1 cellular context compared by ENCODE assay signal in the genomic region with DNA sequence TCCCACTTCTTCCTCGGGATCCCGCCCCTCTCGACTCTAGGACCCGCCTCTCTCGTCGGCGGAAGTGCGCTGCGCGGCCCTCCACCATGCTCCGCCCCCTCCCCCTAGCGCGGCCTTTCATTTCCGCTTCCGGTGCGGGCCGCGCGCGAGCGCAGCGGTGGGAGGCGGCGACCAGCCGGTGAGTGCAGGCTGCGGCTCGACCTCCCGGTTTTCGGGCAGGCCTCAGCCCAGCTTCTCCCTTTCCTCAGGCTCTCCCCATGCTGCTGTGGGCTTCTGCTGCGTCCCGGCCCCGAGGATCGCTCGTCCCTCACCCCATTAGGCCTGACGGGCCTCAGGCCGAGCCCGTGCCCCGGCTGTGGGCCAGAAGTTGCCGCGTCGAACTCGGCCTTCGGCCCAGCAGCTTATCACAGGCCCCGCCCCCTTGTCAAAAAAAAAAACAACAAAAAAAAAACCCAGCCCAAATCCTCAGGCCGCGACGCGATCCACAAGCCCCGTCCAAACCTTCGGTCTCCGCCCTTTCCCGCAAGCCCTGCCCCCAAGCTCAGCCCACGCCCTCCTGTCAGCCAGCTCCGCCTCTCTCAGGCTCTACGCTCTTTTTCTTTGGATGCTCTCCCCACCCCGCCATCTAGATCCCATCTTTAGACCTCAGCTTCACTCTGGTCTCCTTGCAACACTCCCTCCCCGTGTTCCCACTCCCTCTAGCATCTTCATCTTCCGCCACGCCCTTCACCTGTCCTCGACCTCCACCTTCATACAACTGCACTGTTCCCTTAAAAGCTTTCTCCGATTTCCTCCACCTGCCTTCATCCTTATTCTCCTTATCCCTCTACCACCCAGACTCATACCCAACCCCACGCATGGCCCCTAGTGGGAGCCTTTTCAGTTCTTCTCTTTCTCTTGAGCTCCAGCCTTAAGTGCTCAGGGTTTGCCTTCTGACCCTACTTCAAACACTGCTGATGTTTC.
TF ChIP-seq lines count a peak whose summit lies in the region.

A gene with protein sequence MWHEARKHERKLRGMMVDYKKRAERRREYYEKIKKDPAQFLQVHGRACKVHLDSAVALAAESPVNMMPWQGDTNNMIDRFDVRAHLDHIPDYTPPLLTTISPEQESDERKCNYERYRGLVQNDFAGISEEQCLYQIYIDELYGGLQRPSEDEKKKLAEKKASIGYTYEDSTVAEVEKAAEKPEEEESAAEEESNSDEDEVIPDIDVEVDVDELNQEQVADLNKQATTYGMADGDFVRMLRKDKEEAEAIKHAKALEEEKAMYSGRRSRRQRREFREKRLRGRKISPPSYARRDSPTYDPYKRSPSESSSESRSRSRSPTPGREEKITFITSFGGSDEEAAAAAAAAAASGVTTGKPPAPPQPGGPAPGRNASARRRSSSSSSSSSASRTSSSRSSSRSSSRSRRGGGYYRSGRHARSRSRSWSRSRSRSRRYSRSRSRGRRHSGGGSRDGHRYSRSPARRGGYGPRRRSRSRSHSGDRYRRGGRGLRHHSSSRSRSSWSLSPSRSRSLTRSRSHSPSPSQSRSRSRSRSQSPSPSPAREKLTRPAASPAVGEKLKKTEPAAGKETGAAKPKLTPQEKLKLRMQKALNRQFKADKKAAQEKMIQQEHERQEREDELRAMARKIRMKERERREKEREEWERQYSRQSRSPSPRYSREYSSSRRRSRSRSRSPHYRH (plus strand): TSS at position 115 of the 963 bp plus-strand sequence. CDS start 1,168 bp downstream, outside the sequence.

TF ChIP-seq in HepG2, 621 proteins besides CTCF, POLR2A, EP300 and RAD21 (continued from another document and continues in another):
- TF ChIP-seq, protein P1, sequence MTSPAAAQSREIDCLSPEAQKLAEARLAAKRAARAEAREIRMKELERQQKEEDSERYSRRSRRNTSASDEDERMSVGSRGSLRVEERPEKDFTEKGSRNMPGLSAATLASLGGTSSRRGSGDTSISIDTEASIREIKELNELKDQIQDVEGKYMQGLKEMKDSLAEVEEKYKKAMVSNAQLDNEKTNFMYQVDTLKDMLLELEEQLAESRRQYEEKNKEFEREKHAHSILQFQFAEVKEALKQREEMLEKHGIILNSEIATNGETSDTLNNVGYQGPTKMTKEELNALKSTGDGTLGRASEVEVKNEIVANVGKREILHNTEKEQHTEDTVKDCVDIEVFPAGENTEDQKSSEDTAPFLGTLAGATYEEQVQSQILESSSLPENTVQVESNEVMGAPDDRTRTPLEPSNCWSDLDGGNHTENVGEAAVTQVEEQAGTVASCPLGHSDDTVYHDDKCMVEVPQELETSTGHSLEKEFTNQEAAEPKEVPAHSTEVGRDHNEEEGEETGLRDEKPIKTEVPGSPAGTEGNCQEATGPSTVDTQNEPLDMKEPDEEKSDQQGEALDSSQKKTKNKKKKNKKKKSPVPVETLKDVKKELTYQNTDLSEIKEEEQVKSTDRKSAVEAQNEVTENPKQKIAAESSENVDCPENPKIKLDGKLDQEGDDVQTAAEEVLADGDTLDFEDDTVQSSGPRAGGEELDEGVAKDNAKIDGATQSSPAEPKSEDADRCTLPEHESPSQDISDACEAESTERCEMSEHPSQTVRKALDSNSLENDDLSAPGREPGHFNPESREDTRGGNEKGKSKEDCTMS (CRISPR knock-in tag; conservative IDR thresholded peaks at IDR 0.05) = no peak
- TF ChIP-seq, protein P2, sequence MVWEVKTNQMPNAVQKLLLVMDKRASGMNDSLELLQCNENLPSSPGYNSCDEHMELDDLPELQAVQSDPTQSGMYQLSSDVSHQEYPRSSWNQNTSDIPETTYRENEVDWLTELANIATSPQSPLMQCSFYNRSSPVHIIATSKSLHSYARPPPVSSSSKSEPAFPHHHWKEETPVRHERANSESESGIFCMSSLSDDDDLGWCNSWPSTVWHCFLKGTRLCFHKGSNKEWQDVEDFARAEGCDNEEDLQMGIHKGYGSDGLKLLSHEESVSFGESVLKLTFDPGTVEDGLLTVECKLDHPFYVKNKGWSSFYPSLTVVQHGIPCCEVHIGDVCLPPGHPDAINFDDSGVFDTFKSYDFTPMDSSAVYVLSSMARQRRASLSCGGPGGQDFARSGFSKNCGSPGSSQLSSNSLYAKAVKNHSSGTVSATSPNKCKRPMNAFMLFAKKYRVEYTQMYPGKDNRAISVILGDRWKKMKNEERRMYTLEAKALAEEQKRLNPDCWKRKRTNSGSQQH (CRISPR knock-in tag; IDR thresholded peaks at IDR 0.05; ENCODE audit: low read depth) = no peak
- TF ChIP-seq XRCC5 (optimal IDR thresholded peaks at IDR 0.05; ENCODE audit: low read length) = no peak
- 0 out of 2 replicates have a peak, but pooled peaks have one; percentile 94 for TF ChIP-seq HES4 (CRISPR knock-in tag; IDR thresholded peaks at IDR 0.05; ENCODE audit: borderline replicate concordance)
- TF ChIP-seq SNAPC2 (CRISPR knock-in tag; IDR thresholded peaks at IDR 0.05) = no peak
- 0 out of 2 replicates have a peak, but pooled peaks have one; percentile 40 for TF ChIP-seq MIXL1 (CRISPR knock-in tag; IDR thresholded peaks at IDR 0.05)
- TF ChIP-seq U2AF1 (optimal IDR thresholded peaks at IDR 0.05; ENCODE audit: low read depth, low read length) = no peak
- TF ChIP-seq ZNF850 (CRISPR knock-in tag; conservative IDR thresholded peaks at IDR 0.05) = no peak
- peak; percentile 99 for TF ChIP-seq RBFOX2 (IDR thresholded peaks at IDR 0.05; ENCODE audit: low read depth, low read length)
- TF ChIP-seq ZNF776 (CRISPR knock-in tag; IDR thresholded peaks at IDR 0.05) = 0 out of 2 replicates have a peak, but pooled peaks have one; percentile 62
- TF ChIP-seq ZSCAN30 (CRISPR knock-in tag; IDR thresholded peaks at IDR 0.05) = no peak
- TF ChIP-seq, protein P3, sequence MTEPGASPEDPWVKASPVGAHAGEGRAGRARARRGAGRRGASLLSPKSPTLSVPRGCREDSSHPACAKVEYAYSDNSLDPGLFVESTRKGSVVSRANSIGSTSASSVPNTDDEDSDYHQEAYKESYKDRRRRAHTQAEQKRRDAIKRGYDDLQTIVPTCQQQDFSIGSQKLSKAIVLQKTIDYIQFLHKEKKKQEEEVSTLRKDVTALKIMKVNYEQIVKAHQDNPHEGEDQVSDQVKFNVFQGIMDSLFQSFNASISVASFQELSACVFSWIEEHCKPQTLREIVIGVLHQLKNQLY (CRISPR knock-in tag; IDR thresholded peaks at IDR 0.05) = no peak
- TF ChIP-seq, protein P4, sequence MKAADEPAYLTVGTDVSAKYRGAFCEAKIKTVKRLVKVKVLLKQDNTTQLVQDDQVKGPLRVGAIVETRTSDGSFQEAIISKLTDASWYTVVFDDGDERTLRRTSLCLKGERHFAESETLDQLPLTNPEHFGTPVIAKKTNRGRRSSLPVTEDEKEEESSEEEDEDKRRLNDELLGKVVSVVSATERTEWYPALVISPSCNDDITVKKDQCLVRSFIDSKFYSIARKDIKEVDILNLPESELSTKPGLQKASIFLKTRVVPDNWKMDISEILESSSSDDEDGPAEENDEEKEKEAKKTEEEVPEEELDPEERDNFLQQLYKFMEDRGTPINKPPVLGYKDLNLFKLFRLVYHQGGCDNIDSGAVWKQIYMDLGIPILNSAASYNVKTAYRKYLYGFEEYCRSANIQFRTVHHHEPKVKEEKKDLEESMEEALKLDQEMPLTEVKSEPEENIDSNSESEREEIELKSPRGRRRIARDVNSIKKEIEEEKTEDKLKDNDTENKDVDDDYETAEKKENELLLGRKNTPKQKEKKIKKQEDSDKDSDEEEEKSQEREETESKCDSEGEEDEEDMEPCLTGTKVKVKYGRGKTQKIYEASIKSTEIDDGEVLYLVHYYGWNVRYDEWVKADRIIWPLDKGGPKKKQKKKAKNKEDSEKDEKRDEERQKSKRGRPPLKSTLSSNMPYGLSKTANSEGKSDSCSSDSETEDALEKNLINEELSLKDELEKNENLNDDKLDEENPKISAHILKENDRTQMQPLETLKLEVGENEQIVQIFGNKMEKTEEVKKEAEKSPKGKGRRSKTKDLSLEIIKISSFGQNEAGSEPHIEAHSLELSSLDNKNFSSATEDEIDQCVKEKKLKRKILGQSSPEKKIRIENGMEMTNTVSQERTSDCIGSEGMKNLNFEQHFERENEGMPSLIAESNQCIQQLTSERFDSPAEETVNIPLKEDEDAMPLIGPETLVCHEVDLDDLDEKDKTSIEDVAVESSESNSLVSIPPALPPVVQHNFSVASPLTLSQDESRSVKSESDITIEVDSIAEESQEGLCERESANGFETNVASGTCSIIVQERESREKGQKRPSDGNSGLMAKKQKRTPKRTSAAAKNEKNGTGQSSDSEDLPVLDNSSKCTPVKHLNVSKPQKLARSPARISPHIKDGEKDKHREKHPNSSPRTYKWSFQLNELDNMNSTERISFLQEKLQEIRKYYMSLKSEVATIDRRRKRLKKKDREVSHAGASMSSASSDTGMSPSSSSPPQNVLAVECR (CRISPR knock-in tag; IDR thresholded peaks at IDR 0.05; ENCODE audit: borderline replicate concordance) = peak; percentile 96
- TF ChIP-seq SOX6 (IDR thresholded peaks at IDR 0.05) = no peak
- peak; percentile 48 for TF ChIP-seq SOX6 (CRISPR knock-in tag; IDR thresholded peaks at IDR 0.05)
- TF ChIP-seq, protein P5, sequence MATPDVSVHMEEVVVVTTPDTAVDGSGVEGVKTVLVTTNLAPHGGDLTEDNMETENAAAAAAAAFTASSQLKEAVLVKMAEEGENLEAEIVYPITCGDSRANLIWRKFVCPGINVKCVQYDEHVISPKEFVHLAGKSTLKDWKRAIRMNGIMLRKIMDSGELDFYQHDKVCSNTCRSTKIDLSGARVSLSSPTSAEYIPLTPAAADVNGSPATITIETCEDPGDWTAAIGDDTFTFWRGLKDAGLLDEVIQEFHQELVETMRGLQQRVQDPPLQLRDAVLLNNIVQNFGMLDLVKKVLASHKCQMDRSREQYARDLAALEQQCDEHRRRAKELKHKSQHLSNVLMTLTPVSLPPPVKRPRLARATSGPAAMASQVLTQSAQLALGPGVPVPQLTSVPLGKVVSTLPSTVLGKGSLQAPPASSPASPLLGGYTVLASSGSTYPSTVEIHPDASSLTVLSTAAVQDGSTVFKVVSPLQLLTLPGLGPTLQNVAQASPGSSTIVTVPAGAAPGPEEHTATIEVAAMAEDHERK (CRISPR knock-in tag; IDR thresholded peaks at IDR 0.05; ENCODE audit: low read depth) = no peak
- TF ChIP-seq, protein P6, sequence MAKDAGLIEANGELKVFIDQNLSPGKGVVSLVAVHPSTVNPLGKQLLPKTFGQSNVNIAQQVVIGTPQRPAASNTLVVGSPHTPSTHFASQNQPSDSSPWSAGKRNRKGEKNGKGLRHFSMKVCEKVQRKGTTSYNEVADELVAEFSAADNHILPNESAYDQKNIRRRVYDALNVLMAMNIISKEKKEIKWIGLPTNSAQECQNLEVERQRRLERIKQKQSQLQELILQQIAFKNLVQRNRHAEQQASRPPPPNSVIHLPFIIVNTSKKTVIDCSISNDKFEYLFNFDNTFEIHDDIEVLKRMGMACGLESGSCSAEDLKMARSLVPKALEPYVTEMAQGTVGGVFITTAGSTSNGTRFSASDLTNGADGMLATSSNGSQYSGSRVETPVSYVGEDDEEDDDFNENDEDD (CRISPR knock-in tag; IDR thresholded peaks at IDR 0.05; ENCODE audit: borderline replicate concordance) = peak; percentile 53; the same call in 1 of the 2 replicates
- no peak for TF ChIP-seq ZNF484 (CRISPR knock-in tag; IDR thresholded peaks at IDR 0.05; ENCODE audit: borderline replicate concordance, low read depth)
- TF ChIP-seq JDP2 (CRISPR knock-in tag; IDR thresholded peaks at IDR 0.05; ENCODE audit: borderline replicate concordance) = no peak
- TF ChIP-seq ZNF556 (CRISPR knock-in tag; IDR thresholded peaks at IDR 0.05; ENCODE audit: borderline replicate concordance) = no peak
- TF ChIP-seq, protein P7, sequence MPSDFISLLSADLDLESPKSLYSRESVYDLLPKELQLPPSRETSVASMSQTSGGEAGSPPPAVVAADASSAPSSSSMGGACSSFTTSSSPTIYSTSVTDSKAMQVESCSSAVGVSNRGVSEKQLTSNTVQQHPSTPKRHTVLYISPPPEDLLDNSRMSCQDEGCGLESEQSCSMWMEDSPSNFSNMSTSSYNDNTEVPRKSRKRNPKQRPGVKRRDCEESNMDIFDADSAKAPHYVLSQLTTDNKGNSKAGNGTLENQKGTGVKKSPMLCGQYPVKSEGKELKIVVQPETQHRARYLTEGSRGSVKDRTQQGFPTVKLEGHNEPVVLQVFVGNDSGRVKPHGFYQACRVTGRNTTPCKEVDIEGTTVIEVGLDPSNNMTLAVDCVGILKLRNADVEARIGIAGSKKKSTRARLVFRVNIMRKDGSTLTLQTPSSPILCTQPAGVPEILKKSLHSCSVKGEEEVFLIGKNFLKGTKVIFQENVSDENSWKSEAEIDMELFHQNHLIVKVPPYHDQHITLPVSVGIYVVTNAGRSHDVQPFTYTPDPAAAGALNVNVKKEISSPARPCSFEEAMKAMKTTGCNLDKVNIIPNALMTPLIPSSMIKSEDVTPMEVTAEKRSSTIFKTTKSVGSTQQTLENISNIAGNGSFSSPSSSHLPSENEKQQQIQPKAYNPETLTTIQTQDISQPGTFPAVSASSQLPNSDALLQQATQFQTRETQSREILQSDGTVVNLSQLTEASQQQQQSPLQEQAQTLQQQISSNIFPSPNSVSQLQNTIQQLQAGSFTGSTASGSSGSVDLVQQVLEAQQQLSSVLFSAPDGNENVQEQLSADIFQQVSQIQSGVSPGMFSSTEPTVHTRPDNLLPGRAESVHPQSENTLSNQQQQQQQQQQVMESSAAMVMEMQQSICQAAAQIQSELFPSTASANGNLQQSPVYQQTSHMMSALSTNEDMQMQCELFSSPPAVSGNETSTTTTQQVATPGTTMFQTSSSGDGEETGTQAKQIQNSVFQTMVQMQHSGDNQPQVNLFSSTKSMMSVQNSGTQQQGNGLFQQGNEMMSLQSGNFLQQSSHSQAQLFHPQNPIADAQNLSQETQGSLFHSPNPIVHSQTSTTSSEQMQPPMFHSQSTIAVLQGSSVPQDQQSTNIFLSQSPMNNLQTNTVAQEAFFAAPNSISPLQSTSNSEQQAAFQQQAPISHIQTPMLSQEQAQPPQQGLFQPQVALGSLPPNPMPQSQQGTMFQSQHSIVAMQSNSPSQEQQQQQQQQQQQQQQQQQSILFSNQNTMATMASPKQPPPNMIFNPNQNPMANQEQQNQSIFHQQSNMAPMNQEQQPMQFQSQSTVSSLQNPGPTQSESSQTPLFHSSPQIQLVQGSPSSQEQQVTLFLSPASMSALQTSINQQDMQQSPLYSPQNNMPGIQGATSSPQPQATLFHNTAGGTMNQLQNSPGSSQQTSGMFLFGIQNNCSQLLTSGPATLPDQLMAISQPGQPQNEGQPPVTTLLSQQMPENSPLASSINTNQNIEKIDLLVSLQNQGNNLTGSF (CRISPR knock-in tag; IDR thresholded peaks at IDR 0.05) = peak; percentile 71; the same call in 1 of the 2 replicates
- no peak for TF ChIP-seq HOXA9 (CRISPR knock-in tag; IDR thresholded peaks at IDR 0.05; ENCODE audit: borderline replicate concordance)
- TF ChIP-seq HOXD1 (CRISPR knock-in tag; IDR thresholded peaks at IDR 0.05) = peak; percentile 77; the same call in 1 of the 2 replicates
- TF ChIP-seq HHEX (CRISPR knock-in tag; IDR thresholded peaks at IDR 0.05) = no peak
- TF ChIP-seq, protein P8, sequence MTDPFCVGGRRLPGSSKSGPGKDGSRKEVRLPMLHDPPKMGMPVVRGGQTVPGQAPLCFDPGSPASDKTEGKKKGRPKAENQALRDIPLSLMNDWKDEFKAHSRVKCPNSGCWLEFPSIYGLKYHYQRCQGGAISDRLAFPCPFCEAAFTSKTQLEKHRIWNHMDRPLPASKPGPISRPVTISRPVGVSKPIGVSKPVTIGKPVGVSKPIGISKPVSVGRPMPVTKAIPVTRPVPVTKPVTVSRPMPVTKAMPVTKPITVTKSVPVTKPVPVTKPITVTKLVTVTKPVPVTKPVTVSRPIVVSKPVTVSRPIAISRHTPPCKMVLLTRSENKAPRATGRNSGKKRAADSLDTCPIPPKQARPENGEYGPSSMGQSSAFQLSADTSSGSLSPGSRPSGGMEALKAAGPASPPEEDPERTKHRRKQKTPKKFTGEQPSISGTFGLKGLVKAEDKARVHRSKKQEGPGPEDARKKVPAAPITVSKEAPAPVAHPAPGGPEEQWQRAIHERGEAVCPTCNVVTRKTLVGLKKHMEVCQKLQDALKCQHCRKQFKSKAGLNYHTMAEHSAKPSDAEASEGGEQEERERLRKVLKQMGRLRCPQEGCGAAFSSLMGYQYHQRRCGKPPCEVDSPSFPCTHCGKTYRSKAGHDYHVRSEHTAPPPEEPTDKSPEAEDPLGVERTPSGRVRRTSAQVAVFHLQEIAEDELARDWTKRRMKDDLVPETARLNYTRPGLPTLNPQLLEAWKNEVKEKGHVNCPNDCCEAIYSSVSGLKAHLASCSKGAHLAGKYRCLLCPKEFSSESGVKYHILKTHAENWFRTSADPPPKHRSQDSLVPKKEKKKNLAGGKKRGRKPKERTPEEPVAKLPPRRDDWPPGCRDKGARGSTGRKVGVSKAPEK (CRISPR knock-in tag; IDR thresholded peaks at IDR 0.05; ENCODE audit: borderline replicate concordance) = no peak
